ENCODE assay signal across 9 cellular contexts in the genomic region with DNA sequence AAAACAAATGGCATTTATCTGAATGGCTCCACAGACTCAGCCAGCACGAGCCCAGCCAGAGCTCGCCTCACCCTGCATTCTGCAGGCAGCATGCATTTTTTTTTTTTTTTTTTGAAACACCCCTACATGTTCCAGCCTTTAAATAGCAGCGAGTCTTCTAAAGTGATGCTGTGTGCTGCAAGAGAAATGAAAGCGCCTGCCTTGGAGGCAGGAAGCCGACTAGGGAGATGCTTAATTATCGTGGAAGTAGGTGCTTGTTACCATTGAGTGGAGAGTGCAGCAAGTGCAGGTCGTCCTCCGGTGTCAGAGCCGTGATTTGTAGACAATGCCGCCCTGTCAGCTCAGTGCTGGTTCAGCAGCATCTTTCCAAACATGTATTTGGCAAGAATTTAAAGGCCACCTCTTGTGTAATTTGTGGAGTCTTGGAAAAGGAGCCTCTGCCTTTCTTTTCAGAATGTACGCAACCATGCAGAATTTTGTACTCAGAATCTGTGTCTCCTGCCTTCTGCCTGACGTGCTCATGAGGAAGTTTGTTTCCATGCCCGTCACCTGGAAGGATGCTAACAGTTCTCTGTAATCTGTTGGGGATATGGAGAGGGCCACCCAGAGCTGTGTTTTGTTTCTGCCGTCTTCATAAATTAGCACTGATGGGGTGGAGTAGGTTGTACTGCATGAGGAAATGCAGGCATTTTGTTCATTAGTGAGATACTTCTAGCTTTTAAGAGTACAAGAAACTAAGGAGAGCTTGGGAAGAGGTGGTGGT.
DNase-seq lines count a peak whose midpoint lies in the region; ATAC-seq and TF ChIP-seq lines count a peak whose summit lies in the region.
"Had no signal": no experiment of that assay in that cellular context is flagged by ENCODE, and none has a peak within 500 bp of the region (broad histone marks: within the 10 kb centered on the region; RNA-seq: fewer than 3 reads in every experiment).

No MANE protein-coding gene starts in this region.

- peaks cover 65% of the 10 kb centered on the region for H3K4me1 ChIP-seq in SJSA1 (replicated peaks)
- H3K4me1 ChIP-seq in psoas muscle, result no peaks in the 10 kb centered on the region

- H3K36me3 ChIP-seq in SJSA1 (peaks cover 12% of the 10 kb centered on the region), psoas muscle (ENCODE audit: insufficient read depth in 1 of 2, low read depth in 1 of 2) (no peaks in the 10 kb centered on the region)

- WGBS in psoas muscle, 3 donors, result 28 to 32% (median 29%) methylated on average over 14 of the region's 14 CpGs

- no peaks in the 10 kb centered on the region for H3K9me3 Mint-ChIP-seq in immature natural killer cell

- peaks cover 3 to 20% (median 17%) of the 10 kb centered on the region in 3 donors for H3K36me3 Mint-ChIP-seq in immature natural killer cell

- no peak overlapping the region for H3K27ac Mint-ChIP-seq in immature natural killer cell

- no peak for TF ChIP-seq CTCF in psoas muscle (IDR thresholded peaks at IDR 0.05)

- H3K27ac ChIP-seq in SJSA1 (peak overlapping the region; percentile 18), psoas muscle (no peak overlapping the region)
- H3K27ac ChIP-seq: epithelial cell of prostate had no signal

- no peak overlapping the region for H3K4me3 Mint-ChIP-seq in immature natural killer cell

- H3K4me3 ChIP-seq in SJSA1 (peak overlapping the region; percentile 12), psoas muscle (peak overlapping the region; percentile 16)

- H3K27me3 Mint-ChIP-seq in immature natural killer cell (ENCODE audit: low read depth in 3 of 3), result peaks cover 0 to 5% (median 0%) of the 10 kb centered on the region in 3 donors

- H3K4me1 Mint-ChIP-seq in immature natural killer cell, result peaks cover 6 to 12% of the 10 kb centered on the region in 2 donors

- intact Hi-C loops in Right ventricle myocardium superior (cut with DNase I), result no loop called here
- intact Hi-C loops in psoas muscle (cut with DNase I), result no loop called here

- ATAC-seq in Right ventricle myocardium superior (ENCODE audit: poor library complexity) (peak; percentile 34), psoas muscle (no peak), HG02610 (IDR thresholded peaks at IDR 0.05; ENCODE audit: unreplicated experiment) (no peak), GM18868 (IDR thresholded peaks at IDR 0.05; ENCODE audit: unreplicated experiment) (no peak)

- DNase-seq in COR-L47 (lab: John Stamatoyannopoulos, UW) (peak; percentile 46), SJSA1 (ENCODE audit: low read depth in 1 of 2, low spot score in 2 of 2) (peak in 1 of 2 experiments; percentile 43), Right ventricle myocardium superior (no peak), psoas muscle (peak in 1 of 2 donors; percentile 22), immature natural killer cell (no peak)
- DNase-seq in activated naive CD4-positive, alpha-beta T cell treated with anti-CD3 and anti-CD28 coated beads, Interleukin-2, amount 50 U/mL, for 16 hours, result no peak

- H3K27me3 ChIP-seq in SJSA1 (replicated peaks), result no peaks in the 10 kb centered on the region
- H3K27me3 ChIP-seq in psoas muscle (ENCODE audit: insufficient read depth in 3 of 3, low read length in 2 of 3), result no peaks in the 10 kb centered on the region

- no peaks in the 10 kb centered on the region for H3K9me3 ChIP-seq in SJSA1 (replicated peaks)
- no peaks in the 10 kb centered on the region for H3K9me3 ChIP-seq in psoas muscle
